In the genomic region with DNA sequence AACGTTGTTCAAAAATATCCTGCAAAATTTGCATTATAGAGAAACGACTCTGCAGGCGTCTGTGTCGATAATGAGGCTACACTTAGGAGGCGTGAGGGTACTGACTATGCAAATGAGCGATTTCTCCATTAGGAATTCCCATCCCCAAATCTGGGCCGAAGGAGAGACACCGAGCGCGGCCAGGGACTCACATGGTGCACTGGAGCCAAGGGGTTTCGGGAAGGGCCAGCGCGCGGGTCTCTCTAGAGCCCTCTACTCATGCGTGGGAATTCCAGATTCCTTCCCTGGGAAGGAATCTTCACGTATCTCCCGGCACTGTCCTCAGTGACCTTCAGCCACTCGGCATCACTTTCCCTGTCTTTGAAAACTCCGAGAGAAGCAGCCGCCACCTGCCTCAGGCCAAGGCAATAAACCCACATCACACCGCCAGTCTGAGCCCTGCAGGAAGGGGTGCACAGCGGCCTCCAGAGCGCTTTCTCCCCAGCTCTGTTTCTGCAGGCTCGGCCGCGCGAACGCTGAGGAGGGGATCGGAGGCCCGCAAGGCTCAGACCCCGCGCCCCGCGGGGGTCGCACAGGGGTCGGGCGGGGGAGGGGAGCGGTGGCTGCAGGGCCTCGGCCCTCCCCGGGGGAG, we compare ENCODE assay signal across 8 cellular contexts. TPM values are rescaled to one million over a fixed set of nuclear protein-coding genes. Genes with fewer than 3 reads are reported as not detected.
DNase-seq lines count a peak whose midpoint lies in the region; ATAC-seq, FAIRE-seq and TF ChIP-seq lines count a peak whose summit lies in the region.

No MANE protein-coding gene starts in this region.

- peak overlapping the region; percentile 97 for H3K27ac Mint-ChIP-seq in endodermal cell

- no peak for TF ChIP-seq POLR2A in testis (IDR thresholded peaks at IDR 0.05)

- TF ChIP-seq CTCF in WERI-Rb-1 (IDR thresholded peaks at IDR 0.05; ENCODE audit: low read depth, low read length) (no peak), endodermal cell (conservative IDR thresholded peaks at IDR 0.05) (no peak), testis (IDR thresholded peaks at IDR 0.05) (no peak)

- H3K4me1 Mint-ChIP-seq in endodermal cell = peaks cover 4% of the 10 kb centered on the region

- H3K36me3 ChIP-seq in WERI-Rb-1 = peaks cover 4% of the 10 kb centered on the region
- no peaks in the 10 kb centered on the region for H3K36me3 ChIP-seq in endodermal cell (ENCODE audit: control insufficient read depth, insufficient read depth, low read length)
- no peaks in the 10 kb centered on the region for H3K36me3 ChIP-seq in mucosa of stomach (ENCODE audit: control insufficient read depth, insufficient read depth, low read length)
- H3K36me3 ChIP-seq in testis (ENCODE audit: low read depth, missing control alignments) = no peaks in the 10 kb centered on the region

- H3K4me3 ChIP-seq in WERI-Rb-1 (ENCODE audit: low read depth, low read length) (peak overlapping the region; percentile 88), endodermal cell (ENCODE audit: low read length) (peak overlapping the region; percentile 82), mucosa of stomach (ENCODE audit: low read length) (peak overlapping the region; percentile 57), testis (peak overlapping the region; percentile 97 to 99)

- H3K9me3 Mint-ChIP-seq in endodermal cell = no peaks in the 10 kb centered on the region

- H3K27me3 Mint-ChIP-seq in endodermal cell (ENCODE audit: insufficient read depth) = peaks cover 2% of the 10 kb centered on the region

- intact Hi-C loops in testis (cut with DNase I; ENCODE audit: low total_unique reads) = loop anchor here (5.0 kb wide), 1 partner anchor 147 kb away; no protein-coding TSS in a partner anchor

- no peak overlapping the region for H3K4me3 Mint-ChIP-seq in endodermal cell

- H3K9ac ChIP-seq in endodermal cell (ENCODE audit: extremely low read depth, low read length, poor library complexity, severe bottlenecking) (peak overlapping the region; percentile 82), mucosa of stomach (ENCODE audit: low read length) (peak overlapping the region; percentile 68)

- H3K27me3 ChIP-seq in WERI-Rb-1 (ENCODE audit: insufficient read depth, low read depth, severe bottlenecking) (no peaks in the 10 kb centered on the region), endodermal cell (ENCODE audit: control insufficient read depth, insufficient read depth, low read length, poor library complexity, severe bottlenecking) (no peaks in the 10 kb centered on the region), mucosa of stomach (ENCODE audit: control insufficient read depth, insufficient read depth, low read length) (no peaks in the 10 kb centered on the region), testis (no peaks in the 10 kb centered on the region)

- 0 to 1% methylated on average over 17 to 35 of the region's 40 CpGs for WGBS in endodermal cell (ENCODE audit: insufficient coverage in 1 of 2, insufficient read length in 1 of 2), 2 experiments
- WGBS in testis, 2 donors = 0 to 2% methylated on average over 18 to 20 of the region's 40 CpGs

- ATAC-seq in HG02943 (IDR thresholded peaks at IDR 0.05; ENCODE audit: low read depth, unreplicated experiment) = peak; percentile 52

- H3K27ac ChIP-seq in WERI-Rb-1 = peak overlapping the region; percentile 97
- peak overlapping the region; percentile 93 for H3K27ac ChIP-seq in endodermal cell (ENCODE audit: low read depth, low read length)
- H3K27ac ChIP-seq in testis = peak overlapping the region; percentile 99

- H3K4me1 ChIP-seq in endodermal cell (ENCODE audit: control insufficient read depth, insufficient read depth, low read length) (peaks cover 4% of the 10 kb centered on the region), mucosa of stomach (ENCODE audit: control insufficient read depth, insufficient read depth, low read length) (no peaks in the 10 kb centered on the region), testis (peaks cover 14% of the 10 kb centered on the region)

- no peak for FAIRE-seq in GM18507 (lab: Jason Lieb, UNC)

- DNase-seq in A172 (ENCODE audit: low spot score) (peak; percentile 66), GM18507 (ENCODE audit: extremely low spot score, insufficient read length, low read depth) (peak; percentile 50), NCI-H1930 (lab: John Stamatoyannopoulos, UW) (peak; percentile 43 to 61), WERI-Rb-1 (peak; percentile 73), endodermal cell (peak; percentile 92), testis (peak; percentile 79)

- H3K36me3 Mint-ChIP-seq in endodermal cell (ENCODE audit: low read depth) = no peaks in the 10 kb centered on the region

- H3K9me3 ChIP-seq in WERI-Rb-1 (ENCODE audit: severe bottlenecking) (no peaks in the 10 kb centered on the region), endodermal cell (ENCODE audit: control insufficient read depth, low read length) (no peaks in the 10 kb centered on the region), mucosa of stomach (ENCODE audit: control insufficient read depth, low read length) (no peaks in the 10 kb centered on the region), testis (no peaks in the 10 kb centered on the region)

RNA-seq across cellular contexts. Expression of a gene that starts 0.7 kb away (rescaled TPM):
- 29.6 and 40.0 TPM in 2 replicates for total RNA-seq in A172 (2014; rRNA removed; shearing (Covaris generic))
- total RNA-seq in endodermal cell (10 to 100 TPM; 25.4 to 27.2 TPM), testis (100 to 1,000 TPM; 126 to 136 TPM)
- polyA plus RNA-seq in endodermal cell (2013, experiment 1 of 2) = 18.5 TPM
- polyA plus RNA-seq in endodermal cell (2013, experiment 2 of 2) = 19.5 TPM
- 28.8 TPM for polyA plus RNA-seq in testis (ENCODE audit: insufficient read depth, low read depth, low replicate concordance)

Comparison
In these comparisons a context has a peak if more than half of its experiments do, and no peak if none do; other contexts are left out.
1. Peak in every context shown above with its lines: DNase-seq, ATAC-seq, H3K4me3 ChIP-seq and H3K27ac ChIP-seq.